ENCODE assay signal across 26 cellular contexts in the genomic region with DNA sequence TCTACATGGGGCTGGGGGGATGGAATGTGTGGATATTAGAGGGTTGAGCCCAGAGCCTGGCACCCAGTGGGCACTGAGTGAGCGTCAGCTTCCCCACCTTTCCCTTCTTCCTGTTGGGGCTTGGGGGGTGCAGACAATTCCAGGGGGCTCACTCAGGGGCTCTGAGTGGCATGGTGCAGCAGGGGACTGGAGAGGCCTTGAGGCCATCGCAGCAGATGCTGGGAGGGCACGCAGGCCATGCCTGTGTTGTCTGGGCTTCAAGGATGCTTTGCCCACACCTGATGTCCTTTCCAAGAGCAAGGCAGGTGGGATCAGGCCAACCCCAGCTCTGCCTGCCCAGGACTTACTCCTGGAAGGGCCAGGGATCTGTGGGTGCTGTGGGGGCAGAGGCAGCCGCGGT.
"Had no signal": no experiment of that assay in that cellular context is flagged by ENCODE, and none has a peak within 500 bp of the region (broad histone marks: within the 10 kb centered on the region; RNA-seq: fewer than 3 reads in every experiment).

No MANE protein-coding gene starts in this region.

- H3K9ac ChIP-seq: KMS-11, SK-N-SH had no signal

- H3K4me1 Mint-ChIP-seq: IgD-negative memory B cell had no signal

- H3K4me2 ChIP-seq: KMS-11, SK-N-SH had no signal

- H3K36me3 Mint-ChIP-seq: IgD-negative memory B cell had no signal

- H3K4me3 Mint-ChIP-seq: IgD-negative memory B cell had no signal

- FAIRE-seq: HTR-8/SVneo, K562, RCC 7860 had no signal

- H3K27ac Mint-ChIP-seq: IgD-negative memory B cell had no signal

- H3K4me3 ChIP-seq: K562 had no signal

- H3K9me3 ChIP-seq: SK-N-SH had no signal

- DNase-seq: Kasumi-1, MM.1S, NCI-H1048, NCI-H1105 treated with DMSO at 0.1 percent for 48 hours, NCI-H1417 treated with DMSO at 0.1 percent for 48 hours, NCI-H146, NCI-H1694 treated with DMSO at 0.1 percent for 48 hours, NCI-H1930, NCI-H2081, NCI-H2107, NCI-H2227 treated with DMSO at 0.1 percent for 48 hours, NCI-H446, NCI-H510A, NCI-H524 treated with DMSO at 0.1 percent for 48 hours, NCI-H69, NCI-H774, RPMI8226, SHP77, SK-N-SH, SW 1271 had no signal

- H3K27ac ChIP-seq: HL-60, KMS-11 had no signal
